In the genomic region with DNA sequence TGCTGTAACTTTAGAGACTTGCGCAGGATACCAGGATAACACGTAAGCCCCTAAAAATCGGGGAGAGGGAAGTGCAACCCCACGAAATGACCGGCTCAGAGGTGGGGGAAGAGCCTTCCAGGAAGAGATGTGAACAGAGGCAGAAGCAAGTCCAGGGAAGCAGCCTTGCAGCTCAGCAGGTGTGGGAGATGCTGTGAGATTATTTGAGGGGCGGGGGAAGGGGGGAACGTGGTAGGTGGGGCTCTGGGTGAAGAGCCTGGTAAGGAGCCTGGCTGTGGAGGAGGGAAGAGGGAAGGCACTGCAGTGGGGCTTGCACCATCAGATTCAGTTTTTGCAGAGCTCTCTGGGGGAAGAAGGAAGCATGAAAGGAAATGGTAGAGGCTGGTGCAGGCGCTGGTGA, we compare ENCODE assay signal across 22 cellular contexts.
"Had no signal": no experiment of that assay in that cellular context is flagged by ENCODE, and none has a peak within 500 bp of the region (broad histone marks: within the 10 kb centered on the region; RNA-seq: fewer than 3 reads in every experiment).

No MANE protein-coding gene starts in this region.

- H3K4me3 ChIP-seq: colonic mucosa, hepatocyte, lung, right atrium auricular region, smooth muscle cell, stomach, thoracic aorta had no signal

- H3K9me3 ChIP-seq: colonic mucosa, neutrophil, right atrium auricular region, stomach, thoracic aorta had no signal

- DNase-seq: colonic mucosa; dermis blood vessel endothelial cell; erythroblast; foreskin keratinocyte; kidney; left colon; left ventricle myocardium superior; mesenchymal stem cell; naive B cell; nephron progenitor cell; stimulated activated CD4-positive, alpha-beta T cell treated with anti-CD3 and anti-CD28 coated beads, Interleukin-2, amount 100 ng/mL, for 48 hours; stimulated activated CD8-positive, alpha-beta memory T cell treated with anti-CD3 and anti-CD28 coated beads, Interleukin-4, amount 100 ng/mL, for 48 hours; stomach; substantia nigra; trophoblast cell had no signal

- H3K36me3 Mint-ChIP-seq: naive B cell; stimulated activated memory B cell treated with anti-CD40 and anti-IgM and Interleukin-4, amounts not matched to agents 10 μg/mL and 1 μg/mL and 100 μg/mL, for 72 hours had no signal

- H3K79me2 ChIP-seq: hepatocyte had no signal

- ATAC-seq: foreskin keratinocyte; left colon; left ventricle myocardium superior; stimulated activated memory B cell treated with anti-CD40 and anti-IgM and Interleukin-4, amounts not matched to agents 10 μg/mL and 1 μg/mL and 100 μg/mL, for 72 hours had no signal

- H3K27ac ChIP-seq: colonic mucosa, foreskin keratinocyte, hepatocyte, neutrophil, right atrium auricular region, stomach, thoracic aorta had no signal

- H3K9me3 Mint-ChIP-seq: naive B cell; nephron progenitor cell; stimulated activated memory B cell treated with anti-CD40 and anti-IgM and Interleukin-4, amounts not matched to agents 10 μg/mL and 1 μg/mL and 100 μg/mL, for 72 hours had no signal

- H3K4me2 ChIP-seq: hepatocyte, smooth muscle cell had no signal

- H3K27ac Mint-ChIP-seq: naive B cell; nephron progenitor cell; stimulated activated memory B cell treated with anti-CD40 and anti-IgM and Interleukin-4, amounts not matched to agents 10 μg/mL and 1 μg/mL and 100 μg/mL, for 72 hours had no signal

- H3K27me3 ChIP-seq: colonic mucosa, foreskin keratinocyte, hepatocyte, right atrium auricular region, stomach had no signal

- H3K4me1 Mint-ChIP-seq: naive B cell; nephron progenitor cell; stimulated activated memory B cell treated with anti-CD40 and anti-IgM and Interleukin-4, amounts not matched to agents 10 μg/mL and 1 μg/mL and 100 μg/mL, for 72 hours had no signal

- H2AFZ ChIP-seq: hepatocyte had no signal

- H3K36me3 ChIP-seq: colonic mucosa, neutrophil, right atrium auricular region, thoracic aorta had no signal

- H3K4me1 ChIP-seq: colonic mucosa, foreskin keratinocyte, stomach had no signal

- H3K4me3 Mint-ChIP-seq: naive B cell; nephron progenitor cell; stimulated activated memory B cell treated with anti-CD40 and anti-IgM and Interleukin-4, amounts not matched to agents 10 μg/mL and 1 μg/mL and 100 μg/mL, for 72 hours had no signal
